In the genomic region with DNA sequence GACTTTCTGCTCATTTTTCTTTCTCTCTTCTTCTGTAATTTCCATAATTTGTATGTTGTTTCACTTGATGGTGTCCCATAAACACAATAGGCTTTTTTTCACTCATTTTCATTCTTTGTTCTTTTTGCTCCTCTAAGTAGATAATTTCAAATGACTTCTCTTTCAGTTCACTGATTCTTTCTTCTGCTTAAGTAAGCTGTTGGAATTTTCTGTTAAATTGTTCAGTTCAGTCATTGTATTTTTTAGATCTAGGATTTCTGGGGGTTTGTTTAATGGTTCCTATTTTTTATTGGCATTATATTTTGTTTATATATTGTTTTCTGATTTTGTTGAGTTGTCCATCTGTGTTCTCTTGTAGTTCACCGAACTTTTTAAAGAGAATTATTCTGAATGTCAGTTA, we compare ENCODE assay signal across 1 cellular context.
A peak's percentile ranks its signal among the peaks of the same experiment; 100 is the strongest.
TF ChIP-seq lines count a peak whose summit lies in the region.

No MANE protein-coding gene starts in this region.

TF ChIP-seq in GM12878, 131 proteins besides CTCF, POLR2A, EP300 and RAD21 (continued from another document):
- TF ChIP-seq CBX5 (IDR thresholded peaks at IDR 0.05; ENCODE audit: low read depth) = peak; percentile 48; the same call in 1 of the 2 replicates
TF ChIP-seq in GM12878: peak in this region for 1.
